ENCODE assay signal across 22 cellular contexts in the genomic region with DNA sequence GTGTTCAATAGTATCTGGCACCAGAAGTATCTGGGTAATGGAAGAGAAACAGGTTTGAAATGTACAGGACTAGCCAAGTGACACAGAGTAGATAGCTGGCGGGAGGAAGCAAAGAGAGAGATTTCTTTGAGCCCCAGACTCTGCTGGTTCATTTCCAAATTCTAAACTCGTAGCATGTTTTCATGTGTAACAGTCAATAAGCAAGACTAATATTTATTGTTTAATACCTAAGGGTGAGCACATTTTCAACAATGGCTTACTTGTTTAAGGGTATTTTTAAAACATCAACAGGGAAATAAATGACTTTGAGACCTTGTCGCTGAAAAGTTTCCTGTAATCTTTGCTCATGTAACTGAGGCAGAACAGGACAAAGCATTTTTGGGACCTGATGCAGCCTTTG. TPM values are rescaled to one million over a fixed set of nuclear protein-coding genes. Genes with fewer than 3 reads are reported as not detected.
DNase-seq lines count a peak whose midpoint lies in the region; ATAC-seq and TF ChIP-seq lines count a peak whose summit lies in the region.
"Had no signal": no experiment of that assay in that cellular context is flagged by ENCODE, and none has a peak within 500 bp of the region (broad histone marks: within the 10 kb centered on the region; RNA-seq: fewer than 3 reads in every experiment).

No MANE protein-coding gene starts in this region.

- H3K23ac ChIP-seq in mesenchymal stem cell (ENCODE audit: low read length in 2 of 2): no peak overlapping the region

- no peak overlapping the region for H2BK5ac ChIP-seq in mesenchymal stem cell (ENCODE audit: low read depth, low read length, poor library complexity, severe bottlenecking)

- H2AK5ac ChIP-seq in mesenchymal stem cell (ENCODE audit: low read length, severe bottlenecking): no peak overlapping the region

- no peak overlapping the region for H3K27ac Mint-ChIP-seq in activated CD4-positive, alpha-beta T cell treated with anti-CD3 and anti-CD28 coated beads, Interleukin-2, amount 10 ng/mL, durations not matched to agents 7 days and 5 days
- H3K27ac Mint-ChIP-seq: CD14-positive monocyte; CD4-positive, CD25-positive, alpha-beta regulatory T cell; CD8-positive, alpha-beta memory T cell had no signal

- H2BK15ac ChIP-seq in mesenchymal stem cell (ENCODE audit: low read depth, poor library complexity, severe bottlenecking): no peak overlapping the region

- no peak overlapping the region for H3K9ac ChIP-seq in mesenchymal stem cell (ENCODE audit: low read length)
- H3K9ac ChIP-seq: BLaER1 had no signal

- peaks cover 0 to 15% of the 10 kb centered on the region in 2 experiments for H3K27me3 ChIP-seq in mesenchymal stem cell (ENCODE audit: control insufficient read depth in 1 of 2, insufficient read depth in 1 of 2, low read length in 2 of 2)
- H3K27me3 ChIP-seq: BE2C, BLaER1 had no signal

- POLR2A ChIA-PET in activated CD4-positive, alpha-beta T cell treated with anti-CD3 and anti-CD28 coated beads, Interleukin-2, amount 10 ng/mL, durations not matched to agents 7 days and 5 days (lab: Charles Lee): no interaction called here
- POLR2A ChIA-PET in HEK293T (lab: Yijun Ruan, JAX): no interaction called here

- WGBS in mesenchymal stem cell: 99% methylated on average over 2 of the region's 3 CpGs

- H3K36me3 Mint-ChIP-seq in activated CD4-positive, alpha-beta T cell treated with anti-CD3 and anti-CD28 coated beads, Interleukin-2, amount 10 ng/mL, durations not matched to agents 7 days and 5 days (ENCODE audit: low read depth): no peaks in the 10 kb centered on the region
- H3K36me3 Mint-ChIP-seq: CD14-positive monocyte; CD4-positive, alpha-beta memory T cell; CD4-positive, CD25-positive, alpha-beta regulatory T cell; CD8-positive, alpha-beta memory T cell had no signal

- CTCF ChIA-PET in activated CD4-positive, alpha-beta T cell treated with anti-CD3 and anti-CD28 coated beads, Interleukin-2, amount 10 ng/mL, durations not matched to agents 7 days and 5 days (lab: Charles Lee): interaction anchor here (0.7 to 1.3 kb wide), 3 partner anchors 13 to 498 kb away, joined by 3 to 7 read pairs (median 3); no protein-coding TSS in a partner anchor
- CTCF ChIA-PET in HEK293T (lab: Yijun Ruan, JAX): no interaction called here

- no peak overlapping the region for H3K4me3 ChIP-seq in mesenchymal stem cell (ENCODE audit: insufficient read depth in 1 of 2, low read depth in 1 of 2, low read length in 2 of 2)
- H3K4me3 ChIP-seq: A549, BLaER1 had no signal

- H3K4me1 Mint-ChIP-seq in activated CD4-positive, alpha-beta T cell treated with anti-CD3 and anti-CD28 coated beads, Interleukin-2, amount 10 ng/mL, durations not matched to agents 7 days and 5 days: peaks cover 21% of the 10 kb centered on the region

- no peak overlapping the region for H2AFZ ChIP-seq in mesenchymal stem cell (ENCODE audit: low read depth, low read length)

- no peak overlapping the region for H3K27ac ChIP-seq in mesenchymal stem cell (ENCODE audit: low read length, poor library complexity, severe bottlenecking)
- H3K27ac ChIP-seq: 22Rv1, A549, BLaER1 had no signal

- no peak overlapping the region for H2BK120ac ChIP-seq in mesenchymal stem cell (ENCODE audit: low read depth, low read length)

- H3K14ac ChIP-seq in mesenchymal stem cell (ENCODE audit: low read length in 2 of 2): no peak overlapping the region

- H4K91ac ChIP-seq in mesenchymal stem cell (ENCODE audit: low read length): no peak overlapping the region

- no peak overlapping the region for H3K4ac ChIP-seq in mesenchymal stem cell (ENCODE audit: low read depth in 1 of 2, low read length in 2 of 2)

- H3K36me3 ChIP-seq in mesenchymal stem cell (ENCODE audit: control insufficient read depth in 1 of 2, insufficient read depth in 2 of 2, low read depth in 1 of 2, low read length in 2 of 2): no peaks in the 10 kb centered on the region
- H3K36me3 ChIP-seq: BE2C, BLaER1 had no signal

- no peaks in the 10 kb centered on the region for H3K79me1 ChIP-seq in mesenchymal stem cell (replicated peaks; ENCODE audit: low read length, poor library complexity, severe bottlenecking)

- H3K4me2 ChIP-seq in mesenchymal stem cell (ENCODE audit: low read length, poor library complexity, severe bottlenecking): no peak overlapping the region
- H3K4me2 ChIP-seq: A549, BLaER1 had no signal

- DNase-seq in activated CD4-positive, alpha-beta T cell treated with anti-CD3 and anti-CD28 coated beads, Interleukin-2, amount 10 ng/mL, durations not matched to agents 7 days and 5 days: peak; percentile 3
- DNase-seq in activated CD4-positive, alpha-beta T cell treated with anti-CD3 and anti-CD28 coated beads, Interleukin-2, amount 50 U/mL, for 1 hour: no peak
- no peak for DNase-seq in HEK293T (ENCODE audit: extremely low spot score)
- no peak for DNase-seq in mesenchymal stem cell
- DNase-seq: BE2C; C1 segment of cervical spinal cord; CD4-positive, alpha-beta memory T cell; CD4-positive, CD25-positive, alpha-beta regulatory T cell; CD8-positive, alpha-beta memory T cell; COR-L47; DMS 273 treated with DMSO at 0.1 percent for 48 hours; DMS153; DMS53; DMS79; DND-41; EL; GDM1 had no signal

- no peaks in the 10 kb centered on the region for H3K9me3 ChIP-seq in mesenchymal stem cell (ENCODE audit: control insufficient read depth, low read length)
- H3K9me3 ChIP-seq: A549, BE2C had no signal

- no peaks in the 10 kb centered on the region for H3K9me3 Mint-ChIP-seq in activated CD4-positive, alpha-beta T cell treated with anti-CD3 and anti-CD28 coated beads, Interleukin-2, amount 10 ng/mL, durations not matched to agents 7 days and 5 days
- H3K9me3 Mint-ChIP-seq: CD4-positive, alpha-beta memory T cell had no signal

- no peak overlapping the region for H3K4me3 Mint-ChIP-seq in activated CD4-positive, alpha-beta T cell treated with anti-CD3 and anti-CD28 coated beads, Interleukin-2, amount 10 ng/mL, durations not matched to agents 7 days and 5 days
- H3K4me3 Mint-ChIP-seq: CD14-positive monocyte; CD4-positive, alpha-beta memory T cell; CD4-positive, CD25-positive, alpha-beta regulatory T cell; CD8-positive, alpha-beta memory T cell had no signal

- H3K27me3 Mint-ChIP-seq in activated CD4-positive, alpha-beta T cell treated with anti-CD3 and anti-CD28 coated beads, Interleukin-2, amount 10 ng/mL, durations not matched to agents 7 days and 5 days: no peaks in the 10 kb centered on the region
- H3K27me3 Mint-ChIP-seq: CD4-positive, alpha-beta memory T cell; CD4-positive, CD25-positive, alpha-beta regulatory T cell; CD8-positive, alpha-beta memory T cell had no signal

- no peak overlapping the region for H3K18ac ChIP-seq in mesenchymal stem cell (ENCODE audit: low read depth in 1 of 2, low read length in 2 of 2)

- peak; percentile 28 for ATAC-seq in esophagus mucosa
- ATAC-seq: A549 had no signal

- no peak overlapping the region for H2BK12ac ChIP-seq in mesenchymal stem cell (ENCODE audit: low read length in 2 of 2)

- no peak overlapping the region for H4K8ac ChIP-seq in mesenchymal stem cell (ENCODE audit: low read length)

- H3K4me1 ChIP-seq in mesenchymal stem cell (ENCODE audit: control insufficient read depth, insufficient read depth, low read depth, low read length): no peaks in the 10 kb centered on the region
- H3K4me1 ChIP-seq: A549, BE2C, BLaER1 had no signal

TF ChIP-seq in HEK293T, 16 proteins besides CTCF, POLR2A, EP300 and RAD21:
- TF ChIP-seq FOXK2 (IDR thresholded peaks at IDR 0.05) (no peak), CTBP1 (IDR thresholded peaks at IDR 0.05; ENCODE audit: borderline replicate concordance) (no peak), BHLHE40 (IDR thresholded peaks at IDR 0.05; ENCODE audit: borderline replicate concordance) (no peak), SP1 (IDR thresholded peaks at IDR 0.05) (no peak), ELF4 (IDR thresholded peaks at IDR 0.05) (no peak), FOXA1 (IDR thresholded peaks at IDR 0.05) (no peak), NFRKB (IDR thresholded peaks at IDR 0.05) (no peak), SUZ12 (IDR thresholded peaks at IDR 0.05) (no peak)

RNA-seq across cellular contexts. Expression of a gene that starts 11.8 kb away (rescaled TPM):
- total RNA-seq in activated CD4-positive, alpha-beta T cell treated with anti-CD3 and anti-CD28 coated beads, Interleukin-2, amount 10 ng/mL, durations not matched to agents 7 days and 5 days: 100 to 1,000 TPM; 187 to 193 TPM
- total RNA-seq in esophagus mucosa: 26.7 TPM
- 0.25 TPM for polyA plus RNA-seq in mesenchymal stem cell (2013, experiment 1 of 2)
- 0.21 TPM for polyA plus RNA-seq in mesenchymal stem cell (2013, experiment 2 of 2)
